In the genomic region with DNA sequence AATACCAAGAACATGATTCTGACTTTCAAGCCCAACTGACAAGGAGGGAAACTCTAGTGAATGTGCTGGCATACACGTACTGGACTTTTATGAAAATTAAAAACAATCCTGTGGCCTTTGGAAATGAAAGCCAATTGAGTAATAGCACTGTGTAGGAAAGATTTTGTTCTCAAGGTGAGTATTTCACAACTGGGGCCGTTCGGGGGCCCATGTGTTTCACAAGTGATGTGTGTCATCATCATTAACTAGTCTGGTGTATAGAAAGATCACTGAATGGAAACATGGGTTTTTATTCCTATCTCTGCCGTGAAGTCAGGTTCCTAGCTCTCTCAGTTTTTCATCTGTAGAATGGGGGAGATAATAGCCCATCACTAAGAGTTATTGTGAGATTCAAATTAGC, we compare ENCODE assay signal across 1 cellular context.
A peak's percentile ranks its signal among the peaks of the same experiment; 100 is the strongest.
TF ChIP-seq lines count a peak whose summit lies in the region.

No MANE protein-coding gene starts in this region.

TF ChIP-seq in HepG2, 621 proteins besides CTCF, POLR2A, EP300 and RAD21 (continued from another document and continues in another):
- TF ChIP-seq, protein P1, sequence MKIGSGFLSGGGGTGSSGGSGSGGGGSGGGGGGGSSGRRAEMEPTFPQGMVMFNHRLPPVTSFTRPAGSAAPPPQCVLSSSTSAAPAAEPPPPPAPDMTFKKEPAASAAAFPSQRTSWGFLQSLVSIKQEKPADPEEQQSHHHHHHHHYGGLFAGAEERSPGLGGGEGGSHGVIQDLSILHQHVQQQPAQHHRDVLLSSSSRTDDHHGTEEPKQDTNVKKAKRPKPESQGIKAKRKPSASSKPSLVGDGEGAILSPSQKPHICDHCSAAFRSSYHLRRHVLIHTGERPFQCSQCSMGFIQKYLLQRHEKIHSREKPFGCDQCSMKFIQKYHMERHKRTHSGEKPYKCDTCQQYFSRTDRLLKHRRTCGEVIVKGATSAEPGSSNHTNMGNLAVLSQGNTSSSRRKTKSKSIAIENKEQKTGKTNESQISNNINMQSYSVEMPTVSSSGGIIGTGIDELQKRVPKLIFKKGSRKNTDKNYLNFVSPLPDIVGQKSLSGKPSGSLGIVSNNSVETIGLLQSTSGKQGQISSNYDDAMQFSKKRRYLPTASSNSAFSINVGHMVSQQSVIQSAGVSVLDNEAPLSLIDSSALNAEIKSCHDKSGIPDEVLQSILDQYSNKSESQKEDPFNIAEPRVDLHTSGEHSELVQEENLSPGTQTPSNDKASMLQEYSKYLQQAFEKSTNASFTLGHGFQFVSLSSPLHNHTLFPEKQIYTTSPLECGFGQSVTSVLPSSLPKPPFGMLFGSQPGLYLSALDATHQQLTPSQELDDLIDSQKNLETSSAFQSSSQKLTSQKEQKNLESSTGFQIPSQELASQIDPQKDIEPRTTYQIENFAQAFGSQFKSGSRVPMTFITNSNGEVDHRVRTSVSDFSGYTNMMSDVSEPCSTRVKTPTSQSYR (CRISPR knock-in tag; IDR thresholded peaks at IDR 0.05; ENCODE audit: borderline replicate concordance): peak; percentile 37; the same call in 1 of the 2 replicates
- TF ChIP-seq, protein P2, sequence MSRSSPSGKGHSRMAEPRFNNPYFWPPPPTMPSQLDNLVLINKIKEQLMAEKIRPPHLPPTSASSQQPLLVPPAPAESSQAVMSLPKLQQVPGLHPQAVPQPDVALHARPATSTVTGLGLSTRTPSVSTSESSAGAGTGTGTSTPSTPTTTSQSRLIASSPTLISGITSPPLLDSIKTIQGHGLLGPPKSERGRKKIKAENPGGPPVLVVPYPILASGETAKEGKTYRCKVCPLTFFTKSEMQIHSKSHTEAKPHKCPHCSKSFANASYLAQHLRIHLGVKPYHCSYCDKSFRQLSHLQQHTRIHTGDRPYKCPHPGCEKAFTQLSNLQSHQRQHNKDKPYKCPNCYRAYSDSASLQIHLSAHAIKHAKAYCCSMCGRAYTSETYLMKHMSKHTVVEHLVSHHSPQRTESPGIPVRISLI (CRISPR knock-in tag; IDR thresholded peaks at IDR 0.05; ENCODE audit: borderline replicate concordance): no peak
- TF ChIP-seq HDAC2 (CRISPR knock-in tag; IDR thresholded peaks at IDR 0.05) (peak; percentile 54; the same call in 1 of the 2 replicates), RORA (CRISPR knock-in tag; IDR thresholded peaks at IDR 0.05) (0 out of 2 replicates have a peak, but pooled peaks have one; percentile 38), PPARG (CRISPR knock-in tag; conservative IDR thresholded peaks at IDR 0.05) (no peak), ZKSCAN5 (CRISPR knock-in tag; IDR thresholded peaks at IDR 0.05) (no peak), NR2C2 (CRISPR knock-in tag; IDR thresholded peaks at IDR 0.05; ENCODE audit: borderline replicate concordance) (peak; percentile 74), RXRB (CRISPR knock-in tag; IDR thresholded peaks at IDR 0.05; ENCODE audit: borderline replicate concordance) (peak; percentile 57), NFKBIZ (CRISPR knock-in tag; IDR thresholded peaks at IDR 0.05) (0 out of 2 replicates have a peak, but pooled peaks have one; percentile 62), SP5 (CRISPR knock-in tag; IDR thresholded peaks at IDR 0.05; ENCODE audit: borderline replicate concordance, low read depth) (no peak), AGO2 (optimal IDR thresholded peaks at IDR 0.05; ENCODE audit: low read depth, low read length) (no peak), BCL6 (CRISPR knock-in tag; IDR thresholded peaks at IDR 0.05) (0 out of 2 replicates have a peak, but pooled peaks have one; percentile 35), IRF2 (CRISPR knock-in tag; IDR thresholded peaks at IDR 0.05) (no peak), SMAD9 (CRISPR knock-in tag; IDR thresholded peaks at IDR 0.05) (no peak), SMC3 (IDR thresholded peaks at IDR 0.05; ENCODE audit: low read length) (peak; percentile 38; the same call in 1 of the 2 replicates), TEAD3 (CRISPR knock-in tag; optimal IDR thresholded peaks at IDR 0.05; ENCODE audit: borderline replicate concordance) (no peak), FOXA3 (CRISPR knock-in tag; IDR thresholded peaks at IDR 0.05) (peak; percentile 81), ZNF3 (CRISPR knock-in tag; IDR thresholded peaks at IDR 0.05) (no peak), CC2D1A (CRISPR knock-in tag; IDR thresholded peaks at IDR 0.05) (no peak), TOPORS (CRISPR knock-in tag; IDR thresholded peaks at IDR 0.05) (no peak), MXD4 (CRISPR knock-in tag; IDR thresholded peaks at IDR 0.05) (no peak), MTF1 (CRISPR knock-in tag; IDR thresholded peaks at IDR 0.05) (no peak)
- TF ChIP-seq, protein P3, sequence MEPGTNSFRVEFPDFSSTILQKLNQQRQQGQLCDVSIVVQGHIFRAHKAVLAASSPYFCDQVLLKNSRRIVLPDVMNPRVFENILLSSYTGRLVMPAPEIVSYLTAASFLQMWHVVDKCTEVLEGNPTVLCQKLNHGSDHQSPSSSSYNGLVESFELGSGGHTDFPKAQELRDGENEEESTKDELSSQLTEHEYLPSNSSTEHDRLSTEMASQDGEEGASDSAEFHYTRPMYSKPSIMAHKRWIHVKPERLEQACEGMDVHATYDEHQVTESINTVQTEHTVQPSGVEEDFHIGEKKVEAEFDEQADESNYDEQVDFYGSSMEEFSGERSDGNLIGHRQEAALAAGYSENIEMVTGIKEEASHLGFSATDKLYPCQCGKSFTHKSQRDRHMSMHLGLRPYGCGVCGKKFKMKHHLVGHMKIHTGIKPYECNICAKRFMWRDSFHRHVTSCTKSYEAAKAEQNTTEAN (CRISPR knock-in tag; conservative IDR thresholded peaks at IDR 0.05): no peak
- TF ChIP-seq, protein P4, sequence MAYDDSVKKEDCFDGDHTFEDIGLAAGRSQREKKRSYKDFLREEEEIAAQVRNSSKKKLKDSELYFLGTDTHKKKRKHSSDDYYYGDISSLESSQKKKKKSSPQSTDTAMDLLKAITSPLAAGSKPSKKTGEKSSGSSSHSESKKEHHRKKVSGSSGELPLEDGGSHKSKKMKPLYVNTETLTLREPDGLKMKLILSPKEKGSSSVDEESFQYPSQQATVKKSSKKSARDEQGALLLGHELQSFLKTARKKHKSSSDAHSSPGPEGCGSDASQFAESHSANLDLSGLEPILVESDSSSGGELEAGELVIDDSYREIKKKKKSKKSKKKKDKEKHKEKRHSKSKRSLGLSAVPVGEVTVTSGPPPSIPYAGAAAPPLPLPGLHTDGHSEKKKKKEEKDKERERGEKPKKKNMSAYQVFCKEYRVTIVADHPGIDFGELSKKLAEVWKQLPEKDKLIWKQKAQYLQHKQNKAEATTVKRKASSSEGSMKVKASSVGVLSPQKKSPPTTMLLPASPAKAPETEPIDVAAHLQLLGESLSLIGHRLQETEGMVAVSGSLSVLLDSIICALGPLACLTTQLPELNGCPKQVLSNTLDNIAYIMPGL (CRISPR knock-in tag; IDR thresholded peaks at IDR 0.05; ENCODE audit: borderline replicate concordance in 1 of 2, low read depth in 1 of 2): no peak
- TF ChIP-seq, protein P5, sequence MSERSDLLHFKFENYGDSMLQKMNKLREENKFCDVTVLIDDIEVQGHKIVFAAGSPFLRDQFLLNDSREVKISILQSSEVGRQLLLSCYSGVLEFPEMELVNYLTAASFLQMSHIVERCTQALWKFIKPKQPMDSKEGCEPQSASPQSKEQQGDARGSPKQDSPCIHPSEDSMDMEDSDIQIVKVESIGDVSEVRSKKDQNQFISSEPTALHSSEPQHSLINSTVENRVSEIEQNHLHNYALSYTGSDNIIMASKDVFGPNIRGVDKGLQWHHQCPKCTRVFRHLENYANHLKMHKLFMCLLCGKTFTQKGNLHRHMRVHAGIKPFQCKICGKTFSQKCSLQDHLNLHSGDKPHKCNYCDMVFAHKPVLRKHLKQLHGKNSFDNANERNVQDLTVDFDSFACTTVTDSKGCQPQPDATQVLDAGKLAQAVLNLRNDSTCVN (CRISPR knock-in tag; IDR thresholded peaks at IDR 0.05; ENCODE audit: borderline replicate concordance): no peak
- TF ChIP-seq, protein P6, sequence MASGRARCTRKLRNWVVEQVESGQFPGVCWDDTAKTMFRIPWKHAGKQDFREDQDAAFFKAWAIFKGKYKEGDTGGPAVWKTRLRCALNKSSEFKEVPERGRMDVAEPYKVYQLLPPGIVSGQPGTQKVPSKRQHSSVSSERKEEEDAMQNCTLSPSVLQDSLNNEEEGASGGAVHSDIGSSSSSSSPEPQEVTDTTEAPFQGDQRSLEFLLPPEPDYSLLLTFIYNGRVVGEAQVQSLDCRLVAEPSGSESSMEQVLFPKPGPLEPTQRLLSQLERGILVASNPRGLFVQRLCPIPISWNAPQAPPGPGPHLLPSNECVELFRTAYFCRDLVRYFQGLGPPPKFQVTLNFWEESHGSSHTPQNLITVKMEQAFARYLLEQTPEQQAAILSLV (CRISPR knock-in tag; IDR thresholded peaks at IDR 0.05; ENCODE audit: borderline replicate concordance): no peak
- TF ChIP-seq, protein P7, sequence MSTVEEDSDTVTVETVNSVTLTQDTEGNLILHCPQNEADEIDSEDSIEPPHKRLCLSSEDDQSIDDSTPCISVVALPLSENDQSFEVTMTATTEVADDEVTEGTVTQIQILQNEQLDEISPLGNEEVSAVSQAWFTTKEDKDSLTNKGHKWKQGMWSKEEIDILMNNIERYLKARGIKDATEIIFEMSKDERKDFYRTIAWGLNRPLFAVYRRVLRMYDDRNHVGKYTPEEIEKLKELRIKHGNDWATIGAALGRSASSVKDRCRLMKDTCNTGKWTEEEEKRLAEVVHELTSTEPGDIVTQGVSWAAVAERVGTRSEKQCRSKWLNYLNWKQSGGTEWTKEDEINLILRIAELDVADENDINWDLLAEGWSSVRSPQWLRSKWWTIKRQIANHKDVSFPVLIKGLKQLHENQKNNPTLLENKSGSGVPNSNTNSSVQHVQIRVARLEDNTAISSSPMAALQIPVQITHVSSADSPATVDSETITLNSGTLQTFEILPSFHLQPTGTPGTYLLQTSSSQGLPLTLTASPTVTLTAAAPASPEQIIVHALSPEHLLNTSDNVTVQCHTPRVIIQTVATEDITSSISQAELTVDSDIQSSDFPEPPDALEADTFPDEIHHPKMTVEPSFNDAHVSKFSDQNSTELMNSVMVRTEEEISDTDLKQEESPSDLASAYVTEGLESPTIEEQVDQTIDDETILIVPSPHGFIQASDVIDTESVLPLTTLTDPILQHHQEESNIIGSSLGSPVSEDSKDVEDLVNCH (CRISPR knock-in tag; IDR thresholded peaks at IDR 0.05): no peak
- TF ChIP-seq, protein P8, sequence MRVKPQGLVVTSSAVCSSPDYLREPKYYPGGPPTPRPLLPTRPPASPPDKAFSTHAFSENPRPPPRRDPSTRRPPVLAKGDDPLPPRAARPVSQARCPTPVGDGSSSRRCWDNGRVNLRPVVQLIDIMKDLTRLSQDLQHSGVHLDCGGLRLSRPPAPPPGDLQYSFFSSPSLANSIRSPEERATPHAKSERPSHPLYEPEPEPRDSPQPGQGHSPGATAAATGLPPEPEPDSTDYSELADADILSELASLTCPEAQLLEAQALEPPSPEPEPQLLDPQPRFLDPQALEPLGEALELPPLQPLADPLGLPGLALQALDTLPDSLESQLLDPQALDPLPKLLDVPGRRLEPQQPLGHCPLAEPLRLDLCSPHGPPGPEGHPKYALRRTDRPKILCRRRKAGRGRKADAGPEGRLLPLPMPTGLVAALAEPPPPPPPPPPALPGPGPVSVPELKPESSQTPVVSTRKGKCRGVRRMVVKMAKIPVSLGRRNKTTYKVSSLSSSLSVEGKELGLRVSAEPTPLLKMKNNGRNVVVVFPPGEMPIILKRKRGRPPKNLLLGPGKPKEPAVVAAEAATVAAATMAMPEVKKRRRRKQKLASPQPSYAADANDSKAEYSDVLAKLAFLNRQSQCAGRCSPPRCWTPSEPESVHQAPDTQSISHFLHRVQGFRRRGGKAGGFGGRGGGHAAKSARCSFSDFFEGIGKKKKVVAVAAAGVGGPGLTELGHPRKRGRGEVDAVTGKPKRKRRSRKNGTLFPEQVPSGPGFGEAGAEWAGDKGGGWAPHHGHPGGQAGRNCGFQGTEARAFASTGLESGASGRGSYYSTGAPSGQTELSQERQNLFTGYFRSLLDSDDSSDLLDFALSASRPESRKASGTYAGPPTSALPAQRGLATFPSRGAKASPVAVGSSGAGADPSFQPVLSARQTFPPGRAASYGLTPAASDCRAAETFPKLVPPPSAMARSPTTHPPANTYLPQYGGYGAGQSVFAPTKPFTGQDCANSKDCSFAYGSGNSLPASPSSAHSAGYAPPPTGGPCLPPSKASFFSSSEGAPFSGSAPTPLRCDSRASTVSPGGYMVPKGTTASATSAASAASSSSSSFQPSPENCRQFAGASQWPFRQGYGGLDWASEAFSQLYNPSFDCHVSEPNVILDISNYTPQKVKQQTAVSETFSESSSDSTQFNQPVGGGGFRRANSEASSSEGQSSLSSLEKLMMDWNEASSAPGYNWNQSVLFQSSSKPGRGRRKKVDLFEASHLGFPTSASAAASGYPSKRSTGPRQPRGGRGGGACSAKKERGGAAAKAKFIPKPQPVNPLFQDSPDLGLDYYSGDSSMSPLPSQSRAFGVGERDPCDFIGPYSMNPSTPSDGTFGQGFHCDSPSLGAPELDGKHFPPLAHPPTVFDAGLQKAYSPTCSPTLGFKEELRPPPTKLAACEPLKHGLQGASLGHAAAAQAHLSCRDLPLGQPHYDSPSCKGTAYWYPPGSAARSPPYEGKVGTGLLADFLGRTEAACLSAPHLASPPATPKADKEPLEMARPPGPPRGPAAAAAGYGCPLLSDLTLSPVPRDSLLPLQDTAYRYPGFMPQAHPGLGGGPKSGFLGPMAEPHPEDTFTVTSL (CRISPR knock-in tag; IDR thresholded peaks at IDR 0.05; ENCODE audit: borderline replicate concordance): peak; percentile 51; the same call in 1 of the 2 replicates
